Comparison of ENCODE assay signal across 23 cellular contexts in the genomic region with DNA sequence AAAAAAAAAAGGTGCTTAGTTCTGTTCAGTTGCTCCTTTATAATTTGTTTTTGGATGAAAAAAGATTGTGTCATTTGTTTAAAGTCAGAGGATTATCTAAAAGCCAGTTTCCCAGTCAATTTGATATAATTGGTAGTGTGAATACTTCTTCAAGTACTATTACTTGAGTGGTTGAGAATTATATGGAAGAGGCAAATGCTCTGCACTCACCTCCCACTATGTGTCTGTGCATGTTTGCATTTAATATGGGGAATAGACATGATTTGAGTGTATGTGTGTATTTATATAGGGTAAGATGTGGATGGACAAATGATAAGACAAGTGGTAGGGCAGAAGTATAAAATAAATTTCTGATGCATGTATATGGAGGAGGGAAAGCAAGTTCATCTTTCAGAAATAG. TPM values are rescaled to one million over a fixed set of nuclear protein-coding genes. Genes with fewer than 3 reads are reported as not detected.
A peak's percentile ranks its signal among the peaks of the same experiment; 100 is the strongest.
DNase-seq lines count a peak whose midpoint lies in the region; ATAC-seq, FAIRE-seq and TF ChIP-seq lines count a peak whose summit lies in the region.
"Had no signal": no experiment of that assay in that cellular context is flagged by ENCODE, and none has a peak within 500 bp of the region (broad histone marks: within the 10 kb centered on the region; RNA-seq: fewer than 3 reads in every experiment).

No MANE protein-coding gene starts in this region.

- H3K9me3 ChIP-seq in IMR-90 (ENCODE audit: control insufficient read depth, insufficient read depth, low read length), result no peaks in the 10 kb centered on the region
- H3K9me3 ChIP-seq in endothelial cell of umbilical vein (replicated peaks; ENCODE audit: control insufficient read depth, insufficient read depth, low read length), result no peaks in the 10 kb centered on the region
- H3K9me3 ChIP-seq in smooth muscle cell (replicated peaks; ENCODE audit: low read depth), result no peaks in the 10 kb centered on the region
- H3K9me3 ChIP-seq: A549, Caco-2 had no signal

- in situ Hi-C loops in IMR-90 (cut with MboI; ENCODE audit: low sequenced_read_pairs), result no loop called here

- intact Hi-C loops in IMR-90 (cut with micrococcal nuclease) (no loop called here), endothelial cell of umbilical vein (cut with micrococcal nuclease) (no loop called here)

- H3K79me1 ChIP-seq in IMR-90 (ENCODE audit: low read depth in 1 of 2, low read length in 2 of 2), result peaks cover 13 to 29% of the 10 kb centered on the region in 2 experiments; a peak in 3 of 4 replicates

- POLR2A ChIA-PET in IMR-90 (lab: Charles Lee; ENCODE audit: unreplicated experiment), result no interaction called here
- POLR2A ChIA-PET in endothelial cell of umbilical vein (lab: Charles Lee), result no interaction called here

- dilution Hi-C loops in IMR-90 (cut with HindIII; ENCODE audit: low sequenced_read_pairs, unreplicated experiment) (no loop called here), endothelial cell of umbilical vein (cut with MboI; ENCODE audit: extremely low pct_ligation_motif_present, low sequenced_read_pairs) (no loop called here)

- H3K4me2 ChIP-seq in IMR-90 (ENCODE audit: low read depth, low read length) (no peak overlapping the region), endothelial cell of umbilical vein (ENCODE audit: insufficient read depth, low read length) (no peak overlapping the region), smooth muscle cell (no peak overlapping the region)
- H3K4me2 ChIP-seq: A549 had no signal

- ATAC-seq in IMR-90 (ENCODE audit: low read depth), result peak; percentile 19; the same call in 1 of the 2 replicates
- ATAC-seq in SK-N-SH treated with all-trans-retinoic acid at 6 μM for 48 hours, result no peak
- no peak for ATAC-seq in HG03196 (IDR thresholded peaks at IDR 0.05; ENCODE audit: unreplicated experiment)
- ATAC-seq: A549, GM12878 had no signal

- no peak for TF ChIP-seq RAD21 in IMR-90 (IDR thresholded peaks at IDR 0.05; ENCODE audit: low read length)

- BruUV-seq in IMR-90 (replicated peaks; lab: Mats Ljungman, UMichigan), result no TSS peak
- BruUV-seq in endothelial cell of umbilical vein (replicated peaks; lab: Mats Ljungman, UMichigan), result no TSS peak

- no peak overlapping the region for H4K91ac ChIP-seq in IMR-90 (ENCODE audit: insufficient read depth, low read depth, low read length)

- H2BK120ac ChIP-seq in IMR-90 (ENCODE audit: low read depth, low read length), result no peak overlapping the region

- H3K14ac ChIP-seq in IMR-90 (replicated peaks; ENCODE audit: low read depth, low read length), result no peak overlapping the region

- H2AK5ac ChIP-seq in IMR-90 (ENCODE audit: low read depth, low read length), result no peak overlapping the region

- peak; percentile 20 for DNase-seq in NCI-H2227 (lab: John Stamatoyannopoulos, UW; ENCODE audit: unreplicated experiment)
- no peak for DNase-seq in NCI-H2227 treated with DMSO at 0.1 percent for 48 hours (lab: John Stamatoyannopoulos, UW)
- DNase-seq in IMR-90, result no peak
- DNase-seq in endothelial cell of umbilical vein (ENCODE audit: low read depth, low spot score), result peak; percentile 63
- DNase-seq in smooth muscle cell (lab: John Stamatoyannopoulos, UW; ENCODE audit: unreplicated experiment), result no peak
- DNase-seq: AML-193; Caco-2; CD4-positive, alpha-beta T cell; DMS153; DMS79 treated with DMSO at 0.1 percent for 48 hours; GF-D8; GM23248; HCEC 1CT had no signal

- H3K18ac ChIP-seq in IMR-90 (ENCODE audit: low read depth, low read length), result no peak overlapping the region

- TF ChIP-seq CTCF in IMR-90 (conservative IDR thresholded peaks at IDR 0.05; ENCODE audit: low read depth, low read length) (no peak), endothelial cell of umbilical vein (IDR thresholded peaks at IDR 0.05; ENCODE audit: extremely low read depth in 1 of 2, insufficient read depth in 1 of 2, low read depth in 1 of 2, low read length in 2 of 2) (no peak), smooth muscle cell (IDR thresholded peaks at IDR 0.05; ENCODE audit: borderline replicate concordance, insufficient read depth, poor library complexity, severe bottlenecking) (no peak)

- H2BK5ac ChIP-seq in IMR-90 (ENCODE audit: low read depth, low read length, poor library complexity, severe bottlenecking), result no peak overlapping the region

- no peaks in the 10 kb centered on the region for H3K27me3 ChIP-seq in IMR-90 (ENCODE audit: control insufficient read depth, insufficient read depth, low read length)
- H3K27me3 ChIP-seq in endothelial cell of umbilical vein (ENCODE audit: control insufficient read depth in 2 of 2, insufficient read depth in 2 of 2, low read length in 2 of 2), result no peaks in the 10 kb centered on the region
- no peaks in the 10 kb centered on the region for H3K27me3 ChIP-seq in smooth muscle cell (ENCODE audit: low read depth)

- H2AFZ ChIP-seq in IMR-90 (replicated peaks; ENCODE audit: low read length, poor library complexity) (no peak overlapping the region), endothelial cell of umbilical vein (ENCODE audit: low read depth, low read length) (no peak overlapping the region), smooth muscle cell (ENCODE audit: low read depth) (no peak overlapping the region)
- H2AFZ ChIP-seq: GM23248 had no signal

- no peak overlapping the region for H2BK20ac ChIP-seq in IMR-90 (ENCODE audit: low read depth, low read length)

- H3K23ac ChIP-seq in IMR-90 (ENCODE audit: low read depth, low read length), result no peak overlapping the region

- H3K27ac ChIP-seq in IMR-90 (ENCODE audit: insufficient read depth, low read length) (no peak overlapping the region), endothelial cell of umbilical vein (ENCODE audit: insufficient read depth, low read depth, low read length) (no peak overlapping the region), smooth muscle cell (ENCODE audit: low read depth) (peak overlapping the region; percentile 91)
- H3K27ac ChIP-seq: 22Rv1, A549, C4-2B, GM23248 had no signal

- no peak for FAIRE-seq in endothelial cell of umbilical vein (lab: Jason Lieb, UNC)
- FAIRE-seq: A549, D721Med, GM12878, H54, HTR-8/SVneo had no signal

- no peak overlapping the region for H4K8ac ChIP-seq in IMR-90 (ENCODE audit: low read depth in 2 of 2, low read length in 2 of 2)

- CTCF ChIA-PET in IMR-90 (lab: Yijun Ruan, JAX), result no interaction called here
- CTCF ChIA-PET in endothelial cell of umbilical vein (lab: Charles Lee), result interaction anchor here (0.7 to 1.4 kb wide), 3 partner anchors 14 to 398 kb away, joined by 3 to 4 read pairs (median 3); no protein-coding TSS in a partner anchor

- H3K9me1 ChIP-seq in IMR-90 (ENCODE audit: insufficient read depth, low read length), result 0 out of 2 replicates have a peak, but pooled peaks cover 6% of the 10 kb centered on the region
- no peaks in the 10 kb centered on the region for H3K9me1 ChIP-seq in endothelial cell of umbilical vein (replicated peaks; ENCODE audit: control insufficient read depth, extremely low read depth, insufficient read depth, low read length)

- H3K9ac ChIP-seq in IMR-90 (ENCODE audit: low read depth, low read length), result no peak overlapping the region
- H3K9ac ChIP-seq in endothelial cell of umbilical vein (replicated peaks; ENCODE audit: extremely low read depth, insufficient read depth, low read length), result no peak overlapping the region
- H3K9ac ChIP-seq in smooth muscle cell (ENCODE audit: low read depth), result no peak overlapping the region
- H3K9ac ChIP-seq: GM23248 had no signal

- peaks cover 36% of the 10 kb centered on the region for H3F3A ChIP-seq in smooth muscle cell (ENCODE audit: low read depth)

- no peak overlapping the region for H4K5ac ChIP-seq in IMR-90 (ENCODE audit: low read depth, low read length)

- TF ChIP-seq POLR2A in IMR-90 (IDR thresholded peaks at IDR 0.05; ENCODE audit: low read depth, low read length) (no peak), endothelial cell of umbilical vein (IDR thresholded peaks at IDR 0.05; ENCODE audit: low read depth, low read length) (no peak)

- H2AK9ac ChIP-seq in IMR-90 (replicated peaks; ENCODE audit: low read depth, low read length, poor library complexity), result no peak overlapping the region

- H3K79me2 ChIP-seq in endothelial cell of umbilical vein (ENCODE audit: control insufficient read depth, insufficient read depth, low read length) (peaks cover 32% of the 10 kb centered on the region), smooth muscle cell (ENCODE audit: low read depth) (peaks cover 35% of the 10 kb centered on the region)

- H3K4me1 ChIP-seq in IMR-90 (ENCODE audit: control insufficient read depth, insufficient read depth, low read length), result 0 out of 2 replicates have a peak, but pooled peaks cover 3% of the 10 kb centered on the region
- H3K4me1 ChIP-seq in endothelial cell of umbilical vein (ENCODE audit: control insufficient read depth, extremely low read depth, insufficient read depth, low read length), result peaks cover 9% of the 10 kb centered on the region
- H3K4me1 ChIP-seq in smooth muscle cell (ENCODE audit: low read depth), result peaks cover 7% of the 10 kb centered on the region
- H3K4me1 ChIP-seq: Caco-2 had no signal

- no peak overlapping the region for H3K4me3 ChIP-seq in IMR-90 (ENCODE audit: insufficient read depth, low read depth, low read length)
- H3K4me3 ChIP-seq in endothelial cell of umbilical vein (replicated peaks in 1 of 3; ENCODE audit: insufficient read depth in 1 of 3, low read depth in 1 of 3, low read length in 3 of 3), result no peak overlapping the region
- H3K4me3 ChIP-seq in smooth muscle cell, result no peak overlapping the region
- H3K4me3 ChIP-seq: A549, GM12878, GM23248 had no signal

- H3K36me3 ChIP-seq in IMR-90 (ENCODE audit: control insufficient read depth, insufficient read depth, low read length), result peaks cover 20% of the 10 kb centered on the region
- H3K36me3 ChIP-seq in endothelial cell of umbilical vein (ENCODE audit: control insufficient read depth in 2 of 2, extremely low read depth in 1 of 2, insufficient read depth in 2 of 2, low read length in 2 of 2), result peaks cover 16% of the 10 kb centered on the region in 2 experiments
- peaks cover 11% of the 10 kb centered on the region for H3K36me3 ChIP-seq in smooth muscle cell (ENCODE audit: low read depth)

- H3K56ac ChIP-seq in IMR-90 (ENCODE audit: extremely low read depth, insufficient read depth, low read length), result no peak overlapping the region

- H4K20me1 ChIP-seq in IMR-90 (ENCODE audit: insufficient read depth, low read length) (peaks cover 20% of the 10 kb centered on the region; the same call in 1 of the 2 replicates), endothelial cell of umbilical vein (replicated peaks; ENCODE audit: control insufficient read depth, extremely low read depth, insufficient read depth, low read length) (no peaks in the 10 kb centered on the region), smooth muscle cell (ENCODE audit: low read depth) (peaks cover 41% of the 10 kb centered on the region)

- no peak overlapping the region for H2BK15ac ChIP-seq in IMR-90 (ENCODE audit: low read depth, low read length)

- no peak overlapping the region for H3K4ac ChIP-seq in IMR-90 (ENCODE audit: low read depth, low read length)

RNA-seq across cellular contexts. Expression of gene GJA1, which starts 15.8 kb away (rescaled TPM):
- 314 and 323 TPM in 2 replicates for total RNA-seq in IMR-90 (2012; rRNA removed)
- 131 and 180 TPM in 2 replicates for polyA plus RNA-seq in IMR-90 (2012; rRNA removed)
- 40.8 and 46.3 TPM in 2 replicates for polyA plus RNA-seq in IMR-90 (2012; cell fraction: cytosol; rRNA removed)
- 9.7 and 51.6 TPM in 2 replicates for polyA plus RNA-seq in IMR-90 (2012; cell fraction: nucleus; rRNA removed; ENCODE audit: low replicate concordance)
- 235 and 288 TPM in 2 replicates for total RNA-seq in endothelial cell of umbilical vein
- polyA plus RNA-seq in endothelial cell of umbilical vein, result 155 and 185 TPM in 2 replicates
- 164 and 180 TPM in 2 replicates for polyA plus RNA-seq in endothelial cell of umbilical vein (2011; cell fraction: cytosol; rRNA removed)
- polyA plus RNA-seq in endothelial cell of umbilical vein (2011; cell fraction: nucleus; rRNA removed), result 150 and 213 TPM in 2 replicates
- polyA plus RNA-seq in endothelial cell of umbilical vein (2012), result 411 and 451 TPM in 2 replicates
- polyA minus RNA-seq in endothelial cell of umbilical vein, result 426 and 450 TPM in 2 replicates
- not detected for polyA minus RNA-seq in endothelial cell of umbilical vein (2011; cell fraction: cytosol; rRNA and poly(A)+ RNA removed)
- 173 and 254 TPM in 2 replicates for polyA minus RNA-seq in endothelial cell of umbilical vein (2011; cell fraction: nucleus; rRNA and poly(A)+ RNA removed)
- total RNA-seq in smooth muscle cell, result 834 and 905 TPM in 2 replicates
- 184 and 204 TPM in 2 replicates for polyA plus RNA-seq in smooth muscle cell
- total RNA-seq: CD4-positive, alpha-beta T cell had no signal
- polyA plus RNA-seq: IgD-negative memory B cell had no signal

Comparison
In these comparisons a context has a peak if more than half of its experiments do, and no peak if none do; other contexts are left out.
1. DNase-seq: peak in NCI-H2227 (single experiment) and endothelial cell of umbilical vein (single experiment); none in NCI-H2227 treated with DMSO at 0.1 percent for 48 hours (single experiment), IMR-90 (single experiment) and smooth muscle cell (single experiment).